ENCODE assay signal across 23 cellular contexts in genomic region chr9:76200730-76201129, GRCh38.
"Had no signal": no experiment of that assay in that cellular context is flagged by ENCODE, and none has a peak within 500 bp of the region (broad histone marks: within the 10 kb centered on the region; RNA-seq: fewer than 3 reads in every experiment).

No MANE protein-coding gene starts in this region.

- H3K27ac ChIP-seq: esophagus squamous epithelium, gastrocnemius medialis, heart right ventricle, transverse colon, WERI-Rb-1 had no signal

- H3K4me1 ChIP-seq: esophagus squamous epithelium, gastrocnemius medialis, heart right ventricle, transverse colon had no signal

- ATAC-seq: activated CD8-positive, alpha-beta memory T cell treated with anti-CD3 and anti-CD28 coated beads, Interleukin-2, amount 10 ng/mL, durations not matched to agents 7 days and 5 days; activated CD8-positive, alpha-beta T cell treated with anti-CD3 and anti-CD28 coated beads for 36 hours; activated naive CD8-positive, alpha-beta T cell treated with anti-CD3 and anti-CD28 coated beads, Interleukin-2, amount 50 U/mL, for 24 hours; gastrocnemius medialis; heart right ventricle; left cardiac atrium; stimulated activated naive B cell treated with anti-CD40 and anti-IgM and Interleukin-4, amounts not matched to agents 10 μg/mL and 1 μg/mL and 100 μg/mL, for 72 hours had no signal

- DNase-seq: activated CD4-positive, alpha-beta T cell treated with anti-CD3 and anti-CD28 coated beads, Interleukin-2, amount 10 ng/mL, durations not matched to agents 7 days and 5 days; activated CD4-positive, CD25-positive, alpha-beta regulatory T cell treated with anti-CD3 and anti-CD28 coated beads, Interleukin-2, amount 50 U/mL, for 72 hours; activated CD8-positive, alpha-beta memory T cell treated with anti-CD3 and anti-CD28 coated beads, Interleukin-2, amount 10 ng/mL, durations not matched to agents 7 days and 5 days; activated CD8-positive, alpha-beta T cell treated with anti-CD3 and anti-CD28 coated beads for 36 hours; activated effector memory CD4-positive, alpha-beta T cell treated with anti-CD3 and anti-CD28 coated beads, Interleukin-2, amount 50 U/mL, for 16 hours; activated naive CD4-positive, alpha-beta T cell treated with anti-CD3 and anti-CD28 coated beads, Interleukin-2, amount 50 U/mL, for 16 hours; activated naive CD8-positive, alpha-beta T cell treated with anti-CD3 and anti-CD28 coated beads, Interleukin-2, amount 50 U/mL, for 24 hours; activated T-cell treated with anti-CD3 and anti-CD28 coated beads for 4 hours; cerebellar nuclear complex; cortex of kidney; endodermal cell; esophagus squamous epithelium; gastrocnemius medialis; heart right ventricle; islet precursor cell; left cardiac atrium; occipital lobe; posterior cingulate gyrus; stimulated activated CD4-positive, alpha-beta T cell treated with anti-CD3 and anti-CD28 coated beads, Interleukin-2, amount 100 ng/mL, for 48 hours; stimulated activated CD8-positive, alpha-beta memory T cell treated with anti-CD3 and anti-CD28 coated beads, Interleukin-4, amount 100 ng/mL, for 48 hours; stimulated activated naive B cell treated with anti-CD40 and anti-IgM and Interleukin-4, amounts not matched to agents 10 μg/mL and 1 μg/mL and 100 μg/mL, for 72 hours; transverse colon; WERI-Rb-1 had no signal

- H3K4me3 ChIP-seq: esophagus squamous epithelium, gastrocnemius medialis, heart right ventricle, transverse colon had no signal

- H3K36me3 ChIP-seq: esophagus squamous epithelium, gastrocnemius medialis, heart right ventricle, transverse colon, WERI-Rb-1 had no signal

- H3K27me3 ChIP-seq: esophagus squamous epithelium, gastrocnemius medialis, heart right ventricle, transverse colon had no signal

- H3K9me3 ChIP-seq: esophagus squamous epithelium, gastrocnemius medialis, heart right ventricle, transverse colon had no signal
